ENCODE assay signal across 14 cellular contexts in the genomic region with DNA sequence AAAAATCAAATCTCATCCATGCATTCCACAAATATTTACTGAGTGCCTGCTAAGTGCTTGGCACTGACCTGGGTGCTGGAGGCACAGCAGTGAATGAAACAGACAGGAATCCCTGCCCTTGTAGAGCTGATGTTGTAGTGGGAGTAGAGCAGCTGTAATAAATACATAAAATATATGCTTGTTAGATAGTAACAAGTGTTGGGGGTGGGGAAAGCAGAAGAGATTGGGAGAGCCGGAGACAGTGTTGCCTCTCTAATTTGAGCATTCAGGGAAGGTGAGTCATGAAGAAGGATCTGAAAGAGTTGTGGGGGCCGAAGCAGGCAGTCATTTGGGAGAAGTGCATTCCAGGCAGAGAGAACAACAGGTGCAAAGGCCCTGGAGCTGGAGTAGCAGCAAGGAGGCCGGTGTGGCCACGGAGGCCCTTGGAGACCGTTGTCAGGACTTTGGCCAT.
DNase-seq lines count a peak whose midpoint lies in the region; ATAC-seq and TF ChIP-seq lines count a peak whose summit lies in the region.
"Had no signal": no experiment of that assay in that cellular context is flagged by ENCODE, and none has a peak within 500 bp of the region (broad histone marks: within the 10 kb centered on the region; RNA-seq: fewer than 3 reads in every experiment).

No MANE protein-coding gene starts in this region.

- TF ChIP-seq CTCF in omental fat pad (IDR thresholded peaks at IDR 0.05): no peak

- TF ChIP-seq RAD21 in Ishikawa (IDR thresholded peaks at IDR 0.05; ENCODE audit: low read depth): no peak

- no peak for TF ChIP-seq EP300 in Ishikawa (IDR thresholded peaks at IDR 0.05; ENCODE audit: borderline replicate concordance)

- DNase-seq in AG08395 (ENCODE audit: low spot score) (peak; percentile 48), dedifferentiated amniotic fluid mesenchymal stem cell (ENCODE audit: extremely low spot score) (peak; percentile 38), omental fat pad (ENCODE audit: low spot score) (no peak), NCI-H187 (lab: John Stamatoyannopoulos, UW) (no peak), NCI-H1417 treated with DMSO at 0.1 percent for 48 hours (lab: John Stamatoyannopoulos, UW) (no peak)
- DNase-seq in activated CD4-positive, alpha-beta T cell treated with anti-CD3 and anti-CD28 coated beads, Interleukin-2, amount 50 U/mL, for 1 hour: no peak
- DNase-seq: activated CD4-positive, alpha-beta T cell treated with anti-CD3 and anti-CD28 coated beads for 4 hours; activated naive CD8-positive, alpha-beta T cell treated with anti-CD3 and anti-CD28 coated beads for 36 hours; cortex of kidney; esophagus squamous epithelium; mesenchymal stem cell; NCI-H187 treated with DMSO at 0.1 percent for 48 hours had no signal

- peak; percentile 85 for ATAC-seq in omental fat pad (ENCODE audit: low FRiP score)
- no peak for ATAC-seq in GM18511 (IDR thresholded peaks at IDR 0.05; ENCODE audit: unreplicated experiment)

TF ChIP-seq in Ishikawa, 13 proteins besides CTCF, POLR2A, EP300 and RAD21:
- TF ChIP-seq ZBTB7A (IDR thresholded peaks at IDR 0.05; ENCODE audit: low read depth): no peak
- TF ChIP-seq, protein P1, sequence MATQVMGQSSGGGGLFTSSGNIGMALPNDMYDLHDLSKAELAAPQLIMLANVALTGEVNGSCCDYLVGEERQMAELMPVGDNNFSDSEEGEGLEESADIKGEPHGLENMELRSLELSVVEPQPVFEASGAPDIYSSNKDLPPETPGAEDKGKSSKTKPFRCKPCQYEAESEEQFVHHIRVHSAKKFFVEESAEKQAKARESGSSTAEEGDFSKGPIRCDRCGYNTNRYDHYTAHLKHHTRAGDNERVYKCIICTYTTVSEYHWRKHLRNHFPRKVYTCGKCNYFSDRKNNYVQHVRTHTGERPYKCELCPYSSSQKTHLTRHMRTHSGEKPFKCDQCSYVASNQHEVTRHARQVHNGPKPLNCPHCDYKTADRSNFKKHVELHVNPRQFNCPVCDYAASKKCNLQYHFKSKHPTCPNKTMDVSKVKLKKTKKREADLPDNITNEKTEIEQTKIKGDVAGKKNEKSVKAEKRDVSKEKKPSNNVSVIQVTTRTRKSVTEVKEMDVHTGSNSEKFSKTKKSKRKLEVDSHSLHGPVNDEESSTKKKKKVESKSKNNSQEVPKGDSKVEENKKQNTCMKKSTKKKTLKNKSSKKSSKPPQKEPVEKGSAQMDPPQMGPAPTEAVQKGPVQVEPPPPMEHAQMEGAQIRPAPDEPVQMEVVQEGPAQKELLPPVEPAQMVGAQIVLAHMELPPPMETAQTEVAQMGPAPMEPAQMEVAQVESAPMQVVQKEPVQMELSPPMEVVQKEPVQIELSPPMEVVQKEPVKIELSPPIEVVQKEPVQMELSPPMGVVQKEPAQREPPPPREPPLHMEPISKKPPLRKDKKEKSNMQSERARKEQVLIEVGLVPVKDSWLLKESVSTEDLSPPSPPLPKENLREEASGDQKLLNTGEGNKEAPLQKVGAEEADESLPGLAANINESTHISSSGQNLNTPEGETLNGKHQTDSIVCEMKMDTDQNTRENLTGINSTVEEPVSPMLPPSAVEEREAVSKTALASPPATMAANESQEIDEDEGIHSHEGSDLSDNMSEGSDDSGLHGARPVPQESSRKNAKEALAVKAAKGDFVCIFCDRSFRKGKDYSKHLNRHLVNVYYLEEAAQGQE (IDR thresholded peaks at IDR 0.05; ENCODE audit: low read depth): peak; percentile 50; the same call in 1 of the 2 replicates

Comparison
In these comparisons a context has a peak if more than half of its experiments do, and no peak if none do; other contexts are left out.
1. DNase-seq: peak in AG08395 (single experiment) and dedifferentiated amniotic fluid mesenchymal stem cell (single experiment); none in omental fat pad (single experiment), activated CD4-positive, alpha-beta T cell treated with anti-CD3 and anti-CD28 coated beads, Interleukin-2, amount 50 U/mL, for 1 hour (single experiment), NCI-H187 (0 of 2) and NCI-H1417 treated with DMSO at 0.1 percent for 48 hours (single experiment).